ENCODE assay signal across 12 cellular contexts in the genomic region with DNA sequence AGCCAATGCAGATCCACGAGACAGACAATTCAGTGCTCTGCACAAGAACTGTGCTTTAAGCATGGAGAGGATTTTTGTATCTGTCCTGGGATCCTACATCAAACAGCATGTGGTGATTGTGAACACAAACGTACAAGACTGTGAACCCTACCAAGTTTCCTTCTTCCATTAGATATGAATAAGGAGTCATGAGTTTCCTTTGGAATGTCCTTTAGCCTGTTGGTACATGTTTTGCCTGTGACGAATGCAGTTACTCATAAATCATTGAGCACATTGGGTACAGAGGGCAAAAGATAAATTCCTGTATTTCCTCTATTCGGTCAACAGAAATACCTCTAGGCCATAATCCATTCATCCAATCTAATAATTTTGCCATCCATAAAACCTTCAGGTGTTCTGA.
DNase-seq lines count a peak whose midpoint lies in the region; ATAC-seq, FAIRE-seq and TF ChIP-seq lines count a peak whose summit lies in the region.
"Had no signal": no experiment of that assay in that cellular context is flagged by ENCODE, and none has a peak within 500 bp of the region (broad histone marks: within the 10 kb centered on the region; RNA-seq: fewer than 3 reads in every experiment).

No MANE protein-coding gene starts in this region.

- H2AFZ ChIP-seq in ACC112 (ENCODE audit: low read length, unreplicated experiment) = no peak overlapping the region

- 22 to 49% methylated on average over 4 of the region's 4 CpGs for WGBS in esophagus squamous epithelium, 2 donors

- DNase-seq in RCC 7860 (ENCODE audit: low spot score) = peak; percentile 93
- no peak for DNase-seq in esophagus squamous epithelium (lab: John Stamatoyannopoulos, UW)
- DNase-seq in mucosa of descending colon = peak in 1 of 3 donors; percentile 53
- no peak for DNase-seq in SKM-1 (lab: John Stamatoyannopoulos, UW; ENCODE audit: unreplicated experiment)
- no peak for DNase-seq in iPS-NIHi7 (ENCODE audit: extremely low spot score)
- DNase-seq: adrenal gland; stimulated activated CD4-positive, alpha-beta T cell treated with anti-CD3 and anti-CD28 coated beads, Interleukin-12 subunit alpha, Interleukin-12 subunit beta, amount 100 ng/mL, for 4 hours; stimulated activated CD8-positive, alpha-beta memory T cell treated with anti-CD3 and anti-CD28 coated beads, Interleukin-4, amount 100 ng/mL, for 48 hours had no signal

- H3K4me3 ChIP-seq in ACC112 (ENCODE audit: low read depth, low read length) (no peak overlapping the region), esophagus squamous epithelium (no peak overlapping the region), mucosa of descending colon (no peak overlapping the region)
- H3K4me3 ChIP-seq: adrenal gland, gastroesophageal sphincter had no signal

- peak overlapping the region; percentile 43; the same call in 1 of the 2 replicates for H3K27ac ChIP-seq in ACC112 (ENCODE audit: low read depth, low read length)
- peak overlapping the region in 3 of 4 donors; percentile 52 to 82 (median 62) for H3K27ac ChIP-seq in esophagus squamous epithelium
- H3K27ac ChIP-seq: gastroesophageal sphincter had no signal

- TF ChIP-seq CTCF in esophagus squamous epithelium (IDR thresholded peaks at IDR 0.05) (no peak), mucosa of descending colon (IDR thresholded peaks at IDR 0.05) (no peak)

- H3K9me3 ChIP-seq in esophagus squamous epithelium (no peaks in the 10 kb centered on the region), mucosa of descending colon (no peaks in the 10 kb centered on the region)
- H3K9me3 ChIP-seq: adrenal gland, gastroesophageal sphincter had no signal

- peaks cover 10% of the 10 kb centered on the region for H3K4me1 ChIP-seq in ACC112 (ENCODE audit: control insufficient read depth, insufficient read depth, low read length, unreplicated experiment)
- peaks cover 0 to 13% (median 6%) of the 10 kb centered on the region in 3 donors for H3K4me1 ChIP-seq in esophagus squamous epithelium
- peaks cover 30% of the 10 kb centered on the region for H3K4me1 ChIP-seq in mucosa of descending colon (ENCODE audit: low read depth)
- H3K4me1 ChIP-seq: gastroesophageal sphincter had no signal

- peak; percentile 89 for FAIRE-seq in RCC 7860 (lab: Jason Lieb, UNC)

- intact Hi-C loops in esophagus squamous epithelium (cut with DNase I) (no loop called here), mucosa of descending colon (cut with DNase I, micrococcal nuclease) (no loop called here)

- ATAC-seq in mucosa of descending colon (peak; percentile 89), HG03342 (IDR thresholded peaks at IDR 0.05; ENCODE audit: unreplicated experiment) (no peak), GM18873 (IDR thresholded peaks at IDR 0.05; ENCODE audit: low FRiP score, unreplicated experiment) (no peak)
- ATAC-seq: gastroesophageal sphincter had no signal

- no peaks in the 10 kb centered on the region for H3K36me3 ChIP-seq in ACC112 (ENCODE audit: insufficient read depth, low read length)
- H3K36me3 ChIP-seq in esophagus squamous epithelium = no peaks in the 10 kb centered on the region
- no peaks in the 10 kb centered on the region for H3K36me3 ChIP-seq in mucosa of descending colon (ENCODE audit: low read depth)
- H3K36me3 ChIP-seq: adrenal gland, gastroesophageal sphincter had no signal

- H3K27me3 ChIP-seq in ACC112 (ENCODE audit: insufficient read depth, low read length) (no peaks in the 10 kb centered on the region), esophagus squamous epithelium (no peaks in the 10 kb centered on the region)
- H3K27me3 ChIP-seq: adrenal gland, gastroesophageal sphincter had no signal

- TF ChIP-seq POLR2A in esophagus squamous epithelium (IDR thresholded peaks at IDR 0.05) = no peak

- no peaks in the 10 kb centered on the region for H3K79me2 ChIP-seq in ACC112 (ENCODE audit: control insufficient read depth, insufficient read depth, low read length, unreplicated experiment)
